ENCODE assay signal across 8 cellular contexts in genomic region chr7:150753826-150754603, GRCh38. TPM values are rescaled to one million over a fixed set of nuclear protein-coding genes. Genes with fewer than 3 reads are reported as not detected.
A peak's percentile ranks its signal among the peaks of the same experiment; 100 is the strongest.
DNase-seq lines count a peak whose midpoint lies in the region; ATAC-seq and TF ChIP-seq lines count a peak whose summit lies in the region.

No MANE protein-coding gene starts in this region.

- H3K9me3 Mint-ChIP-seq in activated naive CD4-positive, alpha-beta T cell treated with anti-CD3 and anti-CD28 coated beads for 36 hours, result no peaks in the 10 kb centered on the region
- H3K9me3 Mint-ChIP-seq in activated naive CD8-positive, alpha-beta T cell treated with anti-CD3 and anti-CD28 coated beads for 36 hours, result peaks cover 6% of the 10 kb centered on the region
- H3K9me3 Mint-ChIP-seq in neural crest cell, result no peaks in the 10 kb centered on the region

- H3K4me3 ChIP-seq in LNCaP clone FGC (ENCODE audit: low read depth, low read length), result no peak overlapping the region

- CTCF ChIA-PET in activated naive CD4-positive, alpha-beta T cell treated with anti-CD3 and anti-CD28 coated beads for 36 hours (lab: Charles Lee), result interaction anchor here (0.7 to 4.1 kb wide), 10 partner anchors 9 to 304 kb away, joined by 3 to 43 read pairs (median 7); partner anchors contain the start of genes GIMAP2, GIMAP5, GIMAP6 and GIMAP8

- ATAC-seq in GM21390 (IDR thresholded peaks at IDR 0.05; ENCODE audit: unreplicated experiment) (no peak), GM21515 (IDR thresholded peaks at IDR 0.05; ENCODE audit: unreplicated experiment) (no peak)

- H3K4me1 Mint-ChIP-seq in activated naive CD4-positive, alpha-beta T cell treated with anti-CD3 and anti-CD28 coated beads for 36 hours (ENCODE audit: low read depth), result peaks cover 71% of the 10 kb centered on the region
- H3K4me1 Mint-ChIP-seq in activated naive CD8-positive, alpha-beta T cell treated with anti-CD3 and anti-CD28 coated beads for 36 hours, result peaks cover 76% of the 10 kb centered on the region
- H3K4me1 Mint-ChIP-seq in neural crest cell, result peaks cover 10% of the 10 kb centered on the region

- DNase-seq in activated naive CD4-positive, alpha-beta T cell treated with anti-CD3 and anti-CD28 coated beads for 36 hours, result peak; percentile 64
- DNase-seq in activated naive CD4-positive, alpha-beta T cell treated with Interleukin-2 at 50 U/mL for 16 hours, result no peak
- no peak for DNase-seq in LNCaP clone FGC (ENCODE audit: low read depth)
- no peak for DNase-seq in activated naive CD8-positive, alpha-beta T cell treated with anti-CD3 and anti-CD28 coated beads for 36 hours
- DNase-seq in neural crest cell (ENCODE audit: low read depth, low spot score), result peak; percentile 11
- DNase-seq in activated gamma-delta T cell (lab: John Stamatoyannopoulos, UW), result no peak

- H3K27me3 Mint-ChIP-seq in activated naive CD4-positive, alpha-beta T cell treated with anti-CD3 and anti-CD28 coated beads for 36 hours (ENCODE audit: low read depth), result no peaks in the 10 kb centered on the region
- no peaks in the 10 kb centered on the region for H3K27me3 Mint-ChIP-seq in activated naive CD8-positive, alpha-beta T cell treated with anti-CD3 and anti-CD28 coated beads for 36 hours
- H3K27me3 Mint-ChIP-seq in neural crest cell (ENCODE audit: low read depth), result peaks cover 28% of the 10 kb centered on the region

- intact Hi-C loops in activated naive CD4-positive, alpha-beta T cell treated with anti-CD3 and anti-CD28 coated beads for 36 hours (cut with micrococcal nuclease), result loop anchor here (1.0 to 2.0 kb wide), 5 partner anchors 21 to 273 kb away; partner anchors contain the start of genes GIMAP2 and GIMAP7

- peak overlapping the region; percentile 98 for H3K27ac Mint-ChIP-seq in activated naive CD4-positive, alpha-beta T cell treated with anti-CD3 and anti-CD28 coated beads for 36 hours
- peak overlapping the region; percentile 98 for H3K27ac Mint-ChIP-seq in activated naive CD8-positive, alpha-beta T cell treated with anti-CD3 and anti-CD28 coated beads for 36 hours
- no peak overlapping the region for H3K27ac Mint-ChIP-seq in neural crest cell (ENCODE audit: unreplicated experiment)

- peak; percentile 25 for TF ChIP-seq CTCF in LNCaP clone FGC (IDR thresholded peaks at IDR 0.05; ENCODE audit: control insufficient read depth, extremely low read depth, insufficient read depth)
- peak; percentile 44 for TF ChIP-seq CTCF in neural crest cell (conservative IDR thresholded peaks at IDR 0.05)

- H3K4me3 Mint-ChIP-seq in activated naive CD4-positive, alpha-beta T cell treated with anti-CD3 and anti-CD28 coated beads for 36 hours, result no peak overlapping the region
- peak overlapping the region; percentile 51 for H3K4me3 Mint-ChIP-seq in activated naive CD8-positive, alpha-beta T cell treated with anti-CD3 and anti-CD28 coated beads for 36 hours
- H3K4me3 Mint-ChIP-seq in neural crest cell, result no peak overlapping the region

- H3K36me3 Mint-ChIP-seq in activated naive CD4-positive, alpha-beta T cell treated with anti-CD3 and anti-CD28 coated beads for 36 hours (ENCODE audit: low read depth), result no peaks in the 10 kb centered on the region
- H3K36me3 Mint-ChIP-seq in activated naive CD8-positive, alpha-beta T cell treated with anti-CD3 and anti-CD28 coated beads for 36 hours, result no peaks in the 10 kb centered on the region
- no peaks in the 10 kb centered on the region for H3K36me3 Mint-ChIP-seq in neural crest cell (ENCODE audit: low read depth)

RNA-seq across cellular contexts. Expression of gene GIMAP5, which starts 16.8 kb away (rescaled TPM):
- total RNA-seq in activated naive CD4-positive, alpha-beta T cell treated with anti-CD3 and anti-CD28 coated beads for 36 hours, result 10 to 100 TPM; 32.1 to 32.3 TPM
- 10 to 100 TPM; 47.1 to 48.2 TPM for total RNA-seq in activated naive CD8-positive, alpha-beta T cell treated with anti-CD3 and anti-CD28 coated beads for 36 hours
- total RNA-seq in neural crest cell, result 0.19 TPM in 1 of 2 replicates, not detected in the other

RNA-seq across cellular contexts. Expression of gene GIMAP1, which starts 37.6 kb away (rescaled TPM):
- total RNA-seq in activated naive CD4-positive, alpha-beta T cell treated with anti-CD3 and anti-CD28 coated beads for 36 hours, result 1 to 10 TPM; 5.1 to 5.3 TPM
- 1 to 10 TPM; 6.1 to 6.2 TPM for total RNA-seq in activated naive CD8-positive, alpha-beta T cell treated with anti-CD3 and anti-CD28 coated beads for 36 hours
- total RNA-seq in neural crest cell, result not detected in 2 replicates

RNA-seq across cellular contexts. Expression of gene TMEM176B, which starts 46.1 kb away (rescaled TPM):
- total RNA-seq in activated naive CD4-positive, alpha-beta T cell treated with anti-CD3 and anti-CD28 coated beads for 36 hours, result not detected
- not detected for total RNA-seq in activated naive CD8-positive, alpha-beta T cell treated with anti-CD3 and anti-CD28 coated beads for 36 hours
- 2.2 and 3.1 TPM in 2 replicates for total RNA-seq in neural crest cell

RNA-seq across cellular contexts. Expression of gene TMEM176A, which starts 46.6 kb away (rescaled TPM):
- total RNA-seq in activated naive CD4-positive, alpha-beta T cell treated with anti-CD3 and anti-CD28 coated beads for 36 hours, result not detected
- not detected for total RNA-seq in activated naive CD8-positive, alpha-beta T cell treated with anti-CD3 and anti-CD28 coated beads for 36 hours
- total RNA-seq in neural crest cell, result 2.0 TPM in 2 replicates

Comparison
In these comparisons a context has a peak if more than half of its experiments do, and no peak if none do; other contexts are left out.
1. DNase-seq: peak in activated naive CD4-positive, alpha-beta T cell treated with anti-CD3 and anti-CD28 coated beads for 36 hours (single experiment) and neural crest cell (single experiment); none in activated naive CD4-positive, alpha-beta T cell treated with Interleukin-2 at 50 U/mL for 16 hours (single experiment), LNCaP clone FGC (single experiment), activated naive CD8-positive, alpha-beta T cell treated with anti-CD3 and anti-CD28 coated beads for 36 hours (single experiment) and activated gamma-delta T cell (single experiment).
2. RNA of gene GIMAP5, which starts 16.8 kb away (total RNA-seq): 47.1 to 48.2 TPM in activated naive CD8-positive, alpha-beta T cell treated with anti-CD3 and anti-CD28 coated beads for 36 hours and 32.1 to 32.3 TPM in activated naive CD4-positive, alpha-beta T cell treated with anti-CD3 and anti-CD28 coated beads for 36 hours; 0.19 TPM in neural crest cell; every median in the first group is over 10 times any median in the second.